15 cellular contexts compared by ENCODE assay signal in the genomic region with DNA sequence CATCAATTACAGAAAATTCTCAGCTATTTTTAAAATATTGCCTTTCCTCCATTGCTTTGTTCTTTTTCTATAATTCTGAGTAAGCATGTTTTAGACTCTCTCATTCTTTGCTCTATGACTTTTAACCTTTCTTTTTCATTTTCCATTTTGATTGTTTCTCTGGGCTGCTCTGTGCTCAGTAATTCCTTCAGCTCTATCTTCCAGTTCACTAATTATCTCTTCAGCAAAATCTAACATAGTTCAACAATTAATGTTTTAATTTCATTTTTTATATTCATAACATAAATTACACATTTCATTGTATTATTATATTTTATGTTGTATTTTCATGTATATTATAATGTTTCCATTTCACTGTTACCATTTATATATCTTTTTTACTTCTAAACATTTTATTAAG.
"Had no signal": no experiment of that assay in that cellular context is flagged by ENCODE, and none has a peak within 500 bp of the region (broad histone marks: within the 10 kb centered on the region; RNA-seq: fewer than 3 reads in every experiment).

No MANE protein-coding gene starts in this region.

- ATAC-seq: HepG2 had no signal

- H3K27ac ChIP-seq: KMS-11, RWPE1 had no signal

- DNase-seq: IMR-90, Kasumi-1, MM.1S, NCI-H1092 treated with DMSO at 0.1 percent for 48 hours, NCI-H1436, NCI-H187, NCI-H2029, NCI-H2227 treated with DMSO at 0.1 percent for 48 hours, NCI-H524, NCI-H526 treated with DMSO at 0.1 percent for 48 hours, NCI-H748 treated with DMSO at 0.1 percent for 48 hours, SHP77 had no signal

- FAIRE-seq: HepG2 had no signal
